ENCODE assay signal across 20 cellular contexts in genomic region chr2:118981627-118982026, GRCh38. TPM values are rescaled to one million over a fixed set of nuclear protein-coding genes. Genes with fewer than 3 reads are reported as not detected.
DNase-seq lines count a peak whose midpoint lies in the region; ATAC-seq and TF ChIP-seq lines count a peak whose summit lies in the region.
"Had no signal": no experiment of that assay in that cellular context is flagged by ENCODE, and none has a peak within 500 bp of the region (broad histone marks: within the 10 kb centered on the region; RNA-seq: fewer than 3 reads in every experiment).

No MANE protein-coding gene starts in this region.

- H2AFZ ChIP-seq in GM23248, result no peak overlapping the region
- H2AFZ ChIP-seq: GM23338 had no signal

- no peaks in the 10 kb centered on the region for H3K79me2 ChIP-seq in GM23248 (ENCODE audit: insufficient read depth)

- H3K9ac ChIP-seq in GM23248, result no peak overlapping the region

- in situ Hi-C loops in GM23248 (cut with MboI), result no loop called here

- H3K4me2 ChIP-seq in GM23248 (ENCODE audit: unreplicated experiment), result no peak overlapping the region
- H3K4me2 ChIP-seq: GM23338 had no signal

- no peak overlapping the region for H3K4me3 ChIP-seq in GM23248
- H3K4me3 ChIP-seq in body of pancreas, result no peak overlapping the region
- H3K4me3 ChIP-seq: GM23338, SJSA1 had no signal

- no peak for TF ChIP-seq POLR2A in body of pancreas (IDR thresholded peaks at IDR 0.05)

- WGBS in GM23248 (ENCODE audit: low coverage in 1 of 2, low lambda C conversion rate in 2 of 2, missing lambda C conversion rate in 2 of 2), 2 experiments, result 2 to 6% methylated on average over 2 of the region's 2 CpGs
- WGBS in body of pancreas, 2 donors, result 75 to 77% methylated on average over 2 of the region's 2 CpGs

- H3K27me3 ChIP-seq in GM23248 (replicated peaks; ENCODE audit: insufficient read depth) (peaks cover 15% of the 10 kb centered on the region), body of pancreas (no peaks in the 10 kb centered on the region)
- H3K27me3 ChIP-seq: SJSA1 had no signal

- TF ChIP-seq CTCF in body of pancreas (IDR thresholded peaks at IDR 0.05), result no peak

- no peaks in the 10 kb centered on the region for H4K20me1 ChIP-seq in GM23248 (ENCODE audit: insufficient read depth)

- intact Hi-C loops in body of pancreas (cut with DNase I), result no loop called here

- H3K36me3 ChIP-seq in GM23248 (ENCODE audit: low read depth), result no peaks in the 10 kb centered on the region
- no peaks in the 10 kb centered on the region for H3K36me3 ChIP-seq in body of pancreas (replicated peaks in 1 of 2; ENCODE audit: insufficient read depth in 1 of 2, low read depth in 2 of 2)
- H3K36me3 ChIP-seq: SJSA1 had no signal

- H3F3A ChIP-seq in GM23248 (ENCODE audit: insufficient read depth), result no peaks in the 10 kb centered on the region

- H3K27ac ChIP-seq in GM23248 (no peak overlapping the region), body of pancreas (no peak overlapping the region)
- H3K27ac ChIP-seq: SJSA1 had no signal

- peak; percentile 8 for DNase-seq in GM23248
- peak; percentile 59 for DNase-seq in mesenteric fat pad (ENCODE audit: low spot score)
- no peak for DNase-seq in stimulated activated naive CD8-positive, alpha-beta T cell treated with anti-CD3 and anti-CD28 coated beads, Interleukin-15, Interleukin-2, amounts not matched to agents 100 U/mL and 50 U/mL, for 24 hours
- no peak for DNase-seq in body of pancreas
- no peak for DNase-seq in NCI-H1092 (lab: John Stamatoyannopoulos, UW)
- DNase-seq in NCI-H2081 treated with DMSO at 0.1 percent for 48 hours (lab: John Stamatoyannopoulos, UW), result no peak
- DNase-seq: ACHN, C1 segment of cervical spinal cord, DMS79 treated with DMSO at 0.1 percent for 48 hours, HCEC 1CT, IMR-90, NCI-H1436, NCI-H2029, NCI-H2171, NCI-H526 had no signal

- no peaks in the 10 kb centered on the region for H3K9me3 ChIP-seq in GM23248 (ENCODE audit: low read depth)
- H3K9me3 ChIP-seq in body of pancreas, result no peaks in the 10 kb centered on the region
- H3K9me3 ChIP-seq: SJSA1 had no signal

- peak; percentile 58 for ATAC-seq in GM18868 (IDR thresholded peaks at IDR 0.05; ENCODE audit: unreplicated experiment)
- peak; percentile 40 for ATAC-seq in stimulated activated naive CD8-positive, alpha-beta T cell treated with anti-CD3 and anti-CD28 coated beads, Interleukin-15, Interleukin-2, amounts not matched to agents 100 U/mL and 50 U/mL, for 24 hours
- no peak for ATAC-seq in body of pancreas
- ATAC-seq: GM23338, Panc1 had no signal

- H3K4me1 ChIP-seq in GM23248 (ENCODE audit: insufficient read depth) (no peaks in the 10 kb centered on the region), body of pancreas (no peaks in the 10 kb centered on the region)
- H3K4me1 ChIP-seq: SJSA1 had no signal

- no peaks in the 10 kb centered on the region for H3K9me2 ChIP-seq in GM23248 (ENCODE audit: insufficient read depth)

RNA-seq across cellular contexts. Expression of gene MARCO, which starts 39.6 kb away (rescaled TPM):
- total RNA-seq in GM23248 (2014; rRNA removed; shearing (Covaris generic)), result not detected in 2 replicates
- not detected in 2 replicates for polyA plus RNA-seq in GM23248 (2016; fragmentation: Nextera tagmentation; extraction: Ambion mirVana)
- total RNA-seq in mesenteric fat pad, result 92.5 TPM
- total RNA-seq in body of pancreas, result 1 to 10 TPM in 1 of 2 donors, not detected in 1; 1.0 TPM
- total RNA-seq: GM23338, IMR-90, M059J, SJSA1 had no signal
- polyA plus RNA-seq: GM23338, IMR-90 had no signal

Comparison
In these comparisons a context has a peak if more than half of its experiments do, and no peak if none do; other contexts are left out.
1. DNase-seq: peak in GM23248 (single experiment) and mesenteric fat pad (single experiment); none in stimulated activated naive CD8-positive, alpha-beta T cell treated with anti-CD3 and anti-CD28 coated beads, Interleukin-15, Interleukin-2, amounts not matched to agents 100 U/mL and 50 U/mL, for 24 hours (single experiment), body of pancreas (0 of 4), NCI-H1092 (single experiment) and NCI-H2081 treated with DMSO at 0.1 percent for 48 hours (single experiment).
2. RNA of gene MARCO, which starts 39.6 kb away (total RNA-seq): 92.5 TPM in mesenteric fat pad (single experiment); 1.0 TPM in body of pancreas and not detected in GM23248; every median in the first group is over 10 times any median in the second.